ENCODE assay signal across 28 cellular contexts in genomic region chr2:44494006-44494405, GRCh38.
"Had no signal": no experiment of that assay in that cellular context is flagged by ENCODE, and none has a peak within 500 bp of the region (broad histone marks: within the 10 kb centered on the region; RNA-seq: fewer than 3 reads in every experiment).

No MANE protein-coding gene starts in this region.

- H3K27me3 ChIP-seq: stomach, suprapubic skin, testis, thyroid gland, tibial artery, tibial nerve, transverse colon, upper lobe of left lung, upper lobe of right lung, uterus, vagina had no signal

- H3K27ac Mint-ChIP-seq: stimulated activated effector memory CD8-positive, alpha-beta T cell treated with anti-CD3 and anti-CD28 coated beads, Interleukin-12 subunit alpha, Interleukin-12 subunit beta, amount 100 ng/mL, for 72 hours; stimulated activated memory B cell treated with anti-CD40 and anti-IgM and Interleukin-4, amounts not matched to agents 10 μg/mL and 1 μg/mL and 100 μg/mL, for 72 hours; stimulated activated naive B cell treated with anti-CD40 and anti-IgM and Interleukin-4, amounts not matched to agents 10 μg/mL and 1 μg/mL and 100 μg/mL, for 72 hours; stimulated activated naive CD8-positive, alpha-beta T cell treated with anti-CD3 and anti-CD28 coated beads, Interleukin-15, amount 100 ng/mL, for 72 hours; stimulated activated naive CD8-positive, alpha-beta T cell treated with anti-CD3 and anti-CD28 coated beads, Interleukin-15, Interleukin-2, amounts not matched to agents 100 ng/mL and 50 ng/mL, for 24 hours; type B pancreatic cell had no signal

- H3K4me1 ChIP-seq: stomach, suprapubic skin, testis, thyroid gland, tibial artery, transverse colon, upper lobe of left lung, upper lobe of right lung, uterus, vagina had no signal

- DNase-seq: stimulated activated CD4-positive, alpha-beta T cell treated with anti-CD3 and anti-CD28 coated beads, Interleukin-2, amount 100 ng/mL, for 48 hours; stimulated activated CD4-positive, alpha-beta T cell treated with anti-CD3 and anti-CD28 coated beads, Interleukin-4, amount 100 ng/mL, for 1 hour; stimulated activated CD4-positive, alpha-beta T cell treated with anti-CD3 and anti-CD28 coated beads, Interleukin-4, amount 100 ng/mL, for 24 hours; stimulated activated CD4-positive, alpha-beta T cell treated with anti-CD3 and anti-CD28 coated beads, Interleukin-4, amount 100 ng/mL, for 4 hours; stimulated activated CD8-positive, alpha-beta memory T cell treated with anti-CD3 and anti-CD28 coated beads, Interleukin-4, amount 100 ng/mL, for 48 hours; stimulated activated naive B cell treated with anti-CD40 and anti-IgM and Interleukin-4, amounts not matched to agents 10 μg/mL and 1 μg/mL and 100 μg/mL, for 72 hours; stimulated activated naive CD4-positive, alpha-beta T cell; stimulated activated naive CD4-positive, alpha-beta T cell treated with Interleukin-2 at 50 U/mL for 16 hours; stimulated activated naive CD8-positive, alpha-beta T cell treated with anti-CD3 and anti-CD28 coated beads, Interleukin-15, amount 100 ng/mL, for 72 hours; stimulated activated naive CD8-positive, alpha-beta T cell treated with anti-CD3 and anti-CD28 coated beads, Interleukin-15, Interleukin-2, amounts not matched to agents 100 U/mL and 50 U/mL, for 24 hours; stomach; substantia nigra; testis; thyroid gland; tibial artery; transverse colon; trophoblast cell; upper lobe of left lung; upper lobe of right lung; uterus had no signal

- H3K4me3 Mint-ChIP-seq: stimulated activated effector memory CD8-positive, alpha-beta T cell treated with anti-CD3 and anti-CD28 coated beads, Interleukin-12 subunit alpha, Interleukin-12 subunit beta, amount 100 ng/mL, for 72 hours; stimulated activated memory B cell treated with anti-CD40 and anti-IgM and Interleukin-4, amounts not matched to agents 10 μg/mL and 1 μg/mL and 100 μg/mL, for 72 hours; stimulated activated naive B cell treated with anti-CD40 and anti-IgM and Interleukin-4, amounts not matched to agents 10 μg/mL and 1 μg/mL and 100 μg/mL, for 72 hours; stimulated activated naive CD8-positive, alpha-beta T cell treated with anti-CD3 and anti-CD28 coated beads, Interleukin-15, amount 100 ng/mL, for 72 hours; stimulated activated naive CD8-positive, alpha-beta T cell treated with anti-CD3 and anti-CD28 coated beads, Interleukin-15, Interleukin-2, amounts not matched to agents 100 ng/mL and 50 ng/mL, for 24 hours; type B pancreatic cell had no signal

- H3K4me1 Mint-ChIP-seq: stimulated activated effector memory CD8-positive, alpha-beta T cell treated with anti-CD3 and anti-CD28 coated beads, Interleukin-12 subunit alpha, Interleukin-12 subunit beta, amount 100 ng/mL, for 72 hours; stimulated activated memory B cell treated with anti-CD40 and anti-IgM and Interleukin-4, amounts not matched to agents 10 μg/mL and 1 μg/mL and 100 μg/mL, for 72 hours; stimulated activated naive B cell treated with anti-CD40 and anti-IgM and Interleukin-4, amounts not matched to agents 10 μg/mL and 1 μg/mL and 100 μg/mL, for 72 hours; stimulated activated naive CD8-positive, alpha-beta T cell treated with anti-CD3 and anti-CD28 coated beads, Interleukin-15, amount 100 ng/mL, for 72 hours had no signal

- H3K4me3 ChIP-seq: stomach, suprapubic skin, testis, thoracic aorta, thyroid gland, tibial artery, tibial nerve, transverse colon, upper lobe of left lung, upper lobe of right lung, uterus, vagina had no signal

- H3K27me3 Mint-ChIP-seq: stimulated activated memory B cell treated with anti-CD40 and anti-IgM and Interleukin-4, amounts not matched to agents 10 μg/mL and 1 μg/mL and 100 μg/mL, for 72 hours; stimulated activated naive B cell treated with anti-CD40 and anti-IgM and Interleukin-4, amounts not matched to agents 10 μg/mL and 1 μg/mL and 100 μg/mL, for 72 hours; stimulated activated naive CD8-positive, alpha-beta T cell treated with anti-CD3 and anti-CD28 coated beads, Interleukin-15, amount 100 ng/mL, for 72 hours; stimulated activated naive CD8-positive, alpha-beta T cell treated with anti-CD3 and anti-CD28 coated beads, Interleukin-15, Interleukin-2, amounts not matched to agents 100 ng/mL and 50 ng/mL, for 24 hours; type B pancreatic cell had no signal

- H3K36me3 Mint-ChIP-seq: stimulated activated effector memory CD8-positive, alpha-beta T cell treated with anti-CD3 and anti-CD28 coated beads, Interleukin-12 subunit alpha, Interleukin-12 subunit beta, amount 100 ng/mL, for 72 hours; type B pancreatic cell had no signal

- H3K27ac ChIP-seq: stomach, suprapubic skin, testis, thoracic aorta, thyroid gland, tibial artery, tibial nerve, transverse colon, upper lobe of left lung, upper lobe of right lung, uterus, vagina had no signal

- H3K9me3 Mint-ChIP-seq: stimulated activated effector memory CD8-positive, alpha-beta T cell treated with anti-CD3 and anti-CD28 coated beads, Interleukin-12 subunit alpha, Interleukin-12 subunit beta, amount 100 ng/mL, for 72 hours; stimulated activated memory B cell treated with anti-CD40 and anti-IgM and Interleukin-4, amounts not matched to agents 10 μg/mL and 1 μg/mL and 100 μg/mL, for 72 hours; stimulated activated naive B cell treated with anti-CD40 and anti-IgM and Interleukin-4, amounts not matched to agents 10 μg/mL and 1 μg/mL and 100 μg/mL, for 72 hours; stimulated activated naive CD8-positive, alpha-beta T cell treated with anti-CD3 and anti-CD28 coated beads, Interleukin-15, amount 100 ng/mL, for 72 hours; stimulated activated naive CD8-positive, alpha-beta T cell treated with anti-CD3 and anti-CD28 coated beads, Interleukin-15, Interleukin-2, amounts not matched to agents 100 ng/mL and 50 ng/mL, for 24 hours; type B pancreatic cell had no signal

- H3K9me3 ChIP-seq: stomach, suprapubic skin, testis, thoracic aorta, thyroid gland, tibial artery, tibial nerve, transverse colon, upper lobe of left lung, upper lobe of right lung, uterus, vagina had no signal

- H3K36me3 ChIP-seq: stomach, suprapubic skin, thoracic aorta, thyroid gland, tibial artery, tibial nerve, transverse colon, upper lobe of left lung, upper lobe of right lung, uterus, vagina had no signal
